Comparison of ENCODE assay signal across 16 cellular contexts in genomic region chr10:131896403-131896802, GRCh38. TPM values are rescaled to one million over a fixed set of nuclear protein-coding genes. Genes with fewer than 3 reads are reported as not detected.
DNase-seq lines count a peak whose midpoint lies in the region; ATAC-seq, FAIRE-seq and TF ChIP-seq lines count a peak whose summit lies in the region.
"Had no signal": no experiment of that assay in that cellular context is flagged by ENCODE, and none has a peak within 500 bp of the region (broad histone marks: within the 10 kb centered on the region; RNA-seq: fewer than 3 reads in every experiment).

No MANE protein-coding gene starts in this region.

- H3K36me3 ChIP-seq in kidney (ENCODE audit: control insufficient read depth in 1 of 2, insufficient read depth in 2 of 2, low read length in 2 of 2): no peaks in the 10 kb centered on the region
- H3K36me3 ChIP-seq: esophagus muscularis mucosa, heart left ventricle, MG63 had no signal

- peak overlapping the region; percentile 35 for H3K27ac Mint-ChIP-seq in activated naive CD8-positive, alpha-beta T cell treated with anti-CD3 and anti-CD28 coated beads, Interleukin-2, amount 10 ng/mL, durations not matched to agents 7 days and 5 days
- peak overlapping the region; percentile 45 for H3K27ac Mint-ChIP-seq in stimulated activated effector memory CD8-positive, alpha-beta T cell treated with anti-CD3 and anti-CD28 coated beads, Interleukin-12 subunit alpha, Interleukin-12 subunit beta, amount 100 ng/mL, for 72 hours

- POLR2A ChIA-PET in activated naive CD8-positive, alpha-beta T cell treated with anti-CD3 and anti-CD28 coated beads, Interleukin-2, amount 10 ng/mL, durations not matched to agents 7 days and 5 days (lab: Charles Lee): interaction anchor here (1.0 kb wide), 1 partner anchor 76 kb away, joined by 4 read pairs; no protein-coding TSS in a partner anchor

- peaks cover 16% of the 10 kb centered on the region for H3K27me3 Mint-ChIP-seq in activated naive CD8-positive, alpha-beta T cell treated with anti-CD3 and anti-CD28 coated beads, Interleukin-2, amount 10 ng/mL, durations not matched to agents 7 days and 5 days

- in situ Hi-C loops in ACHN (cut with HindIII; ENCODE audit: low pct_ligation_motif_present, low pct_unique_long_range_greater_than_20kb, low sequenced_read_pairs): no loop called here

- peak overlapping the region; percentile 40 for H3K4me3 Mint-ChIP-seq in activated naive CD8-positive, alpha-beta T cell treated with anti-CD3 and anti-CD28 coated beads, Interleukin-2, amount 10 ng/mL, durations not matched to agents 7 days and 5 days
- H3K4me3 Mint-ChIP-seq in stimulated activated effector memory CD8-positive, alpha-beta T cell treated with anti-CD3 and anti-CD28 coated beads, Interleukin-12 subunit alpha, Interleukin-12 subunit beta, amount 100 ng/mL, for 72 hours: peak overlapping the region; percentile 44

- no peak overlapping the region for H3K9ac ChIP-seq in kidney (ENCODE audit: low read length in 2 of 2)

- no peaks in the 10 kb centered on the region for H3K9me3 ChIP-seq in kidney (ENCODE audit: control insufficient read depth in 1 of 2, low read length in 2 of 2)
- H3K9me3 ChIP-seq: esophagus muscularis mucosa, heart left ventricle, MG63 had no signal

- DNase-seq in stimulated activated naive CD4-positive, alpha-beta T cell (lab: John Stamatoyannopoulos, UW): peak in 4 of 6 experiments; percentile 6 to 61 (median 57)
- no peak for DNase-seq in stimulated activated naive CD4-positive, alpha-beta T cell treated with Interleukin-2 at 50 U/mL for 16 hours (lab: John Stamatoyannopoulos, UW)
- peak; percentile 29 for DNase-seq in NOMO-1 treated with DMSO at 0.1 percent for 48 hours (lab: John Stamatoyannopoulos, UW; ENCODE audit: unreplicated experiment)
- DNase-seq in activated naive CD8-positive, alpha-beta T cell treated with anti-CD3 and anti-CD28 coated beads, Interleukin-2, amount 10 ng/mL, durations not matched to agents 7 days and 5 days: no peak
- DNase-seq in stimulated activated effector memory CD8-positive, alpha-beta T cell treated with anti-CD3 and anti-CD28 coated beads, Interleukin-12 subunit alpha, Interleukin-12 subunit beta, amount 100 ng/mL, for 72 hours (ENCODE audit: low spot score in 2 of 2): no peak
- DNase-seq in ACHN: no peak
- no peak for DNase-seq in stimulated activated CD4-positive, alpha-beta T cell treated with anti-CD3 and anti-CD28 coated beads, Interleukin-1b, Interleukin-23, amount 100 ng/mL, for 48 hours
- DNase-seq in kidney: no peak
- DNase-seq: DMS53, heart left ventricle, MG63, midbrain, NCI-H2107, NCI-H82 had no signal

- intact Hi-C loops in kidney (cut with DNase I): no loop called here

- TF ChIP-seq CTCF in kidney (IDR thresholded peaks at IDR 0.05; ENCODE audit: borderline replicate concordance, extremely low read depth, insufficient read depth): no peak

- peak; percentile 24 for ATAC-seq in activated naive CD8-positive, alpha-beta T cell treated with anti-CD3 and anti-CD28 coated beads, Interleukin-2, amount 10 ng/mL, durations not matched to agents 7 days and 5 days (ENCODE audit: low read depth)
- peak; percentile 57 for ATAC-seq in stimulated activated effector memory CD8-positive, alpha-beta T cell treated with anti-CD3 and anti-CD28 coated beads, Interleukin-12 subunit alpha, Interleukin-12 subunit beta, amount 100 ng/mL, for 72 hours
- ATAC-seq: heart left ventricle had no signal

- no peaks in the 10 kb centered on the region for H3K36me3 Mint-ChIP-seq in activated naive CD8-positive, alpha-beta T cell treated with anti-CD3 and anti-CD28 coated beads, Interleukin-2, amount 10 ng/mL, durations not matched to agents 7 days and 5 days
- H3K36me3 Mint-ChIP-seq in stimulated activated effector memory CD8-positive, alpha-beta T cell treated with anti-CD3 and anti-CD28 coated beads, Interleukin-12 subunit alpha, Interleukin-12 subunit beta, amount 100 ng/mL, for 72 hours: peaks cover 15% of the 10 kb centered on the region

- H3K4me1 Mint-ChIP-seq in activated naive CD8-positive, alpha-beta T cell treated with anti-CD3 and anti-CD28 coated beads, Interleukin-2, amount 10 ng/mL, durations not matched to agents 7 days and 5 days: peaks cover 31% of the 10 kb centered on the region
- peaks cover 32% of the 10 kb centered on the region for H3K4me1 Mint-ChIP-seq in stimulated activated effector memory CD8-positive, alpha-beta T cell treated with anti-CD3 and anti-CD28 coated beads, Interleukin-12 subunit alpha, Interleukin-12 subunit beta, amount 100 ng/mL, for 72 hours

- no peak for FAIRE-seq in kidney (lab: Jason Lieb, UNC)

- no peak overlapping the region for H3K27ac ChIP-seq in kidney (ENCODE audit: low read depth in 2 of 2, low read length in 2 of 2)
- H3K27ac ChIP-seq: coronary artery, esophagus muscularis mucosa, heart left ventricle had no signal

- no peaks in the 10 kb centered on the region for H3K9me3 Mint-ChIP-seq in activated naive CD8-positive, alpha-beta T cell treated with anti-CD3 and anti-CD28 coated beads, Interleukin-2, amount 10 ng/mL, durations not matched to agents 7 days and 5 days
- H3K9me3 Mint-ChIP-seq in stimulated activated effector memory CD8-positive, alpha-beta T cell treated with anti-CD3 and anti-CD28 coated beads, Interleukin-12 subunit alpha, Interleukin-12 subunit beta, amount 100 ng/mL, for 72 hours: no peaks in the 10 kb centered on the region

- H3K4me3 ChIP-seq in kidney (ENCODE audit: low read length in 2 of 2): no peak overlapping the region
- H3K4me3 ChIP-seq: coronary artery, esophagus muscularis mucosa, heart left ventricle, MG63 had no signal

- peaks cover 4 to 5% of the 10 kb centered on the region in 2 donors for H3K4me1 ChIP-seq in kidney (ENCODE audit: control insufficient read depth in 1 of 2, insufficient read depth in 1 of 2, low read depth in 1 of 2, low read length in 2 of 2)

RNA-seq across cellular contexts. Expression of gene PPP2R2D, which starts 4.4 kb away (rescaled TPM):
- total RNA-seq in activated naive CD8-positive, alpha-beta T cell treated with anti-CD3 and anti-CD28 coated beads, Interleukin-2, amount 10 ng/mL, durations not matched to agents 7 days and 5 days: 10 to 100 TPM; 39.9 to 45.6 TPM
- total RNA-seq in kidney: 28.3 TPM
- polyA plus RNA-seq in kidney (ENCODE audit: insufficient read depth, low read depth, low replicate concordance): 34.8 TPM

Comparison
In these comparisons a context has a peak if more than half of its experiments do, and no peak if none do; other contexts are left out.
1. DNase-seq: peak in stimulated activated naive CD4-positive, alpha-beta T cell (4 of 6) and NOMO-1 treated with DMSO at 0.1 percent for 48 hours (single experiment); none in stimulated activated naive CD4-positive, alpha-beta T cell treated with Interleukin-2 at 50 U/mL for 16 hours (single experiment), activated naive CD8-positive, alpha-beta T cell treated with anti-CD3 and anti-CD28 coated beads, Interleukin-2, amount 10 ng/mL, durations not matched to agents 7 days and 5 days (single experiment), stimulated activated effector memory CD8-positive, alpha-beta T cell treated with anti-CD3 and anti-CD28 coated beads, Interleukin-12 subunit alpha, Interleukin-12 subunit beta, amount 100 ng/mL, for 72 hours (0 of 2), ACHN (single experiment), stimulated activated CD4-positive, alpha-beta T cell treated with anti-CD3 and anti-CD28 coated beads, Interleukin-1b, Interleukin-23, amount 100 ng/mL, for 48 hours (single experiment) and kidney (single experiment).